11 cellular contexts compared by ENCODE assay signal in genomic region chr9:89527084-89527483, GRCh38. TPM values are rescaled to one million over a fixed set of nuclear protein-coding genes. Genes with fewer than 3 reads are reported as not detected.
DNase-seq lines count a peak whose midpoint lies in the region; ATAC-seq lines count a peak whose summit lies in the region.
"Had no signal": no experiment of that assay in that cellular context is flagged by ENCODE, and none has a peak within 500 bp of the region (broad histone marks: within the 10 kb centered on the region; RNA-seq: fewer than 3 reads in every experiment).

No MANE protein-coding gene starts in this region.

- H3K4me3 Mint-ChIP-seq in activated T-cell treated with anti-CD3 and anti-CD28 coated beads, Interleukin-2, amount 50 U/mL, for 24 hours, result no peak overlapping the region
- H3K4me3 Mint-ChIP-seq in stimulated activated effector memory CD8-positive, alpha-beta T cell treated with anti-CD3 and anti-CD28 coated beads, Interleukin-12 subunit alpha, Interleukin-12 subunit beta, amount 100 ng/mL, for 72 hours, result no peak overlapping the region

- no peak for DNase-seq in activated T-cell treated with anti-CD3 and anti-CD28 coated beads, Interleukin-2, amount 50 U/mL, for 24 hours
- no peak for DNase-seq in activated T-cell treated with anti-CD3 and anti-CD28 coated beads, Interleukin-2, amount 50 U/mL, for 48 hours
- DNase-seq in RPMI8226 (peak; percentile 17), cardiac septum (ENCODE audit: low spot score) (peak; percentile 86), NCI-H2171 (lab: John Stamatoyannopoulos, UW) (no peak)
- DNase-seq in stimulated activated effector memory CD8-positive, alpha-beta T cell treated with anti-CD3 and anti-CD28 coated beads, Interleukin-12 subunit alpha, Interleukin-12 subunit beta, amount 100 ng/mL, for 72 hours (ENCODE audit: low spot score in 2 of 2), result no peak
- DNase-seq: kidney, NCI-H2029 treated with DMSO at 0.1 percent for 48 hours, SJCRH30 had no signal

- no peaks in the 10 kb centered on the region for H3K27me3 Mint-ChIP-seq in activated T-cell treated with anti-CD3 and anti-CD28 coated beads, Interleukin-2, amount 50 U/mL, for 24 hours

- peaks cover 95% of the 10 kb centered on the region for H3K4me1 Mint-ChIP-seq in activated T-cell treated with anti-CD3 and anti-CD28 coated beads, Interleukin-2, amount 50 U/mL, for 24 hours (ENCODE audit: low read depth)
- H3K4me1 Mint-ChIP-seq in stimulated activated effector memory CD8-positive, alpha-beta T cell treated with anti-CD3 and anti-CD28 coated beads, Interleukin-12 subunit alpha, Interleukin-12 subunit beta, amount 100 ng/mL, for 72 hours, result peaks cover 95% of the 10 kb centered on the region

- no peak for ATAC-seq in stimulated activated effector memory CD8-positive, alpha-beta T cell treated with anti-CD3 and anti-CD28 coated beads, Interleukin-12 subunit alpha, Interleukin-12 subunit beta, amount 100 ng/mL, for 72 hours
- ATAC-seq in HG02981 (IDR thresholded peaks at IDR 0.05; ENCODE audit: unreplicated experiment), result no peak
- ATAC-seq in GM21360 (IDR thresholded peaks at IDR 0.05; ENCODE audit: unreplicated experiment), result no peak

- no peaks in the 10 kb centered on the region for H3K9me3 Mint-ChIP-seq in activated T-cell treated with anti-CD3 and anti-CD28 coated beads, Interleukin-2, amount 50 U/mL, for 24 hours
- H3K9me3 Mint-ChIP-seq in stimulated activated effector memory CD8-positive, alpha-beta T cell treated with anti-CD3 and anti-CD28 coated beads, Interleukin-12 subunit alpha, Interleukin-12 subunit beta, amount 100 ng/mL, for 72 hours, result no peaks in the 10 kb centered on the region

- no peaks in the 10 kb centered on the region for H3K36me3 Mint-ChIP-seq in activated T-cell treated with anti-CD3 and anti-CD28 coated beads, Interleukin-2, amount 50 U/mL, for 24 hours (ENCODE audit: low read depth)
- no peaks in the 10 kb centered on the region for H3K36me3 Mint-ChIP-seq in stimulated activated effector memory CD8-positive, alpha-beta T cell treated with anti-CD3 and anti-CD28 coated beads, Interleukin-12 subunit alpha, Interleukin-12 subunit beta, amount 100 ng/mL, for 72 hours

- H3K27ac Mint-ChIP-seq in activated T-cell treated with anti-CD3 and anti-CD28 coated beads, Interleukin-2, amount 50 U/mL, for 24 hours, result peak overlapping the region; percentile 42
- H3K27ac Mint-ChIP-seq in stimulated activated effector memory CD8-positive, alpha-beta T cell treated with anti-CD3 and anti-CD28 coated beads, Interleukin-12 subunit alpha, Interleukin-12 subunit beta, amount 100 ng/mL, for 72 hours, result peak overlapping the region; percentile 68

- intact Hi-C loops in cardiac septum (cut with DNase I), result no loop called here

RNA-seq across cellular contexts. Expression of gene SEMA4D, which starts 29.2 kb away (rescaled TPM):
- total RNA-seq in cardiac septum, result 21.4 TPM
- total RNA-seq: SJCRH30 had no signal

Comparison
In these comparisons a context has a peak if more than half of its experiments do, and no peak if none do; other contexts are left out.
1. DNase-seq: peak in RPMI8226 (single experiment) and cardiac septum (single experiment); none in activated T-cell treated with anti-CD3 and anti-CD28 coated beads, Interleukin-2, amount 50 U/mL, for 24 hours (single experiment), activated T-cell treated with anti-CD3 and anti-CD28 coated beads, Interleukin-2, amount 50 U/mL, for 48 hours (0 of 2), stimulated activated effector memory CD8-positive, alpha-beta T cell treated with anti-CD3 and anti-CD28 coated beads, Interleukin-12 subunit alpha, Interleukin-12 subunit beta, amount 100 ng/mL, for 72 hours (0 of 2) and NCI-H2171 (single experiment).